ENCODE assay signal across 8 cellular contexts in the genomic region with DNA sequence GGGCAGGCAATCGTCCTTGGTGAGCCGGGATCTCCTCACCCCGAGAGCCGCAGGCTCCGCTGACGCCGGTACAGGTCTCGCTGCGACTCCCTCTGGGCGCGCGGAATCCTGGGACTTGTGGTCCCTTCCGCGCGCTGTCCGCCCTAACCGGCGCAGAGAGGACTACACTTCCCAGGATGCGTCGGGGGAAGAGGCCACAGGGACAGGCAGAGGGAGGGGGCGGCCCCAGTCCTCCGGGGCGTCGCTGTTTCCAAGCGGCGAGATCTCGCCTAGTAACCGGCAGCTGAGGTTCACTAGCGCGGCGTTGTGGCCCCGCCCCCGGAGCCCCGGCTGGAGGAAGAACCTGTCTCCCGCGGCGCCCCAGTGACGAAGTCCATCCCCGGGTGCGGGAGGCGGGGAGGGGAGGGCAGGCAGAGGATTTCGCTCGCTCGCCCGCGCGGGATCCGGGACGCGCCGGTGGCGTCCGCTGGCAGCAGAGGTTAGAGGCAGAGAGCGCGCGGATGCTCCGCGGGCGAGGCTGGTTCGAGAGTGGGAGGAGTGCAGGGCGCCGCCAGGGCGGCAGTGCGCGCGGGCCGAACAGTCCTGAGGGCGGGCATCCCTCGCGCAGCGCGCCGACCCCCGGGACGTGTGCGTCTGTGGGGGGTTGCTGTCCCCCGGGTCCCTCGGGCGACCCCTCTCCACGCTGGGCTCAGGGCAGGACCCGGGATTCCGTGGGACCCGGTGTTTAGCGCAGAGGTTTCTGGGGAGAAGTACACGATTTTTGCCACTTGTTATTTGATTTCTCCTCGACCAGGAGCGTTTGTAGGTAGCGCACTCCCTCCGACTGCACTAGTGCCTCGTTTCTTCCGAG. TPM values are rescaled to one million over a fixed set of nuclear protein-coding genes. Genes with fewer than 3 reads are reported as not detected.
A peak's percentile ranks its signal among the peaks of the same experiment; 100 is the strongest.
DNase-seq lines count a peak whose midpoint lies in the region; ATAC-seq and TF ChIP-seq lines count a peak whose summit lies in the region.

Gene EML6 (plus strand): TSS at position 363 of the 850 bp plus-strand sequence. CDS start 1,400 bp downstream, outside the sequence.

- no peaks in the 10 kb centered on the region for H3K9me3 ChIP-seq in endodermal cell (ENCODE audit: control insufficient read depth, low read length)

- H3K27ac ChIP-seq in endodermal cell (ENCODE audit: low read depth, low read length), result no peak within 1 kb of the TSS

- H3K27me3 ChIP-seq in endodermal cell (ENCODE audit: control insufficient read depth, insufficient read depth, low read length, poor library complexity, severe bottlenecking), result peaks cover 89% of the 10 kb centered on the region

- H3K27ac Mint-ChIP-seq in endodermal cell, result peak within 1 kb of the TSS; percentile 86

- 0% methylated on average over 43 to 91 of the region's 91 CpGs for WGBS in endodermal cell (ENCODE audit: insufficient coverage in 1 of 2, insufficient read length in 1 of 2), 2 experiments

- peak; percentile 53 for TF ChIP-seq CTCF in endodermal cell (conservative IDR thresholded peaks at IDR 0.05)

- peaks cover 78% of the 10 kb centered on the region for H3K27me3 Mint-ChIP-seq in endodermal cell (ENCODE audit: insufficient read depth)

- DNase-seq in COR-L47 (lab: John Stamatoyannopoulos, UW), result peak; percentile 99
- DNase-seq in HUDEP-2 (lab: John Stamatoyannopoulos, UW; ENCODE audit: unreplicated experiment in 76 of 76), result peak; percentile 39 to 97 (median 93)
- peak; percentile 97 for DNase-seq in NOMO-1 treated with dmso at 0.1 percent for 144 hours (lab: John Stamatoyannopoulos, UW; ENCODE audit: unreplicated experiment)
- DNase-seq in activated CD8-positive, alpha-beta memory T cell treated with anti-CD3 and anti-CD28 coated beads, Interleukin-2, amount 50 U/mL, for 24 hours (ENCODE audit: extremely low read depth), result peak; percentile 95
- peak; percentile 99 for DNase-seq in endodermal cell
- peak; percentile 99 for DNase-seq in mesenteric fat pad (ENCODE audit: low spot score)
- peak; percentile 90 for DNase-seq in stimulated activated CD8-positive, alpha-beta memory T cell treated with anti-CD3 and anti-CD28 coated beads, Interleukin-15, amount 100 ng/mL, for 24 hours (ENCODE audit: low read depth)

- no peaks in the 10 kb centered on the region for H3K9me3 Mint-ChIP-seq in endodermal cell

- H3K36me3 ChIP-seq in endodermal cell (ENCODE audit: control insufficient read depth, insufficient read depth, low read length), result no peaks in the 10 kb centered on the region

- H3K4me3 Mint-ChIP-seq in endodermal cell, result peak within 1 kb of the TSS; percentile 81

- H3K4me1 ChIP-seq in endodermal cell (ENCODE audit: control insufficient read depth, insufficient read depth, low read length), result no peaks in the 10 kb centered on the region

- peaks cover 10% of the 10 kb centered on the region for H3K4me1 Mint-ChIP-seq in endodermal cell

- H3K36me3 Mint-ChIP-seq in endodermal cell (ENCODE audit: low read depth), result no peaks in the 10 kb centered on the region

- H3K4me3 ChIP-seq in endodermal cell (ENCODE audit: low read length), result peak within 1 kb of the TSS; percentile 94

- peak within 1 kb of the TSS; percentile 51 for H3K9ac ChIP-seq in endodermal cell (ENCODE audit: extremely low read depth, low read length, poor library complexity, severe bottlenecking)

- ATAC-seq in GM21381 (IDR thresholded peaks at IDR 0.05; ENCODE audit: unreplicated experiment), result peak; percentile 99

RNA-seq across cellular contexts. Expression of gene EML6, which starts in this region (rescaled TPM):
- total RNA-seq in endodermal cell (1 to 10 TPM; 1.4 to 2.1 TPM), mesenteric fat pad (2.4 TPM)
- 0.68 TPM for polyA plus RNA-seq in endodermal cell (2013, experiment 1 of 2)
- polyA plus RNA-seq in endodermal cell (2013, experiment 2 of 2), result 0.70 TPM
